ENCODE assay signal across 16 cellular contexts in the genomic region with DNA sequence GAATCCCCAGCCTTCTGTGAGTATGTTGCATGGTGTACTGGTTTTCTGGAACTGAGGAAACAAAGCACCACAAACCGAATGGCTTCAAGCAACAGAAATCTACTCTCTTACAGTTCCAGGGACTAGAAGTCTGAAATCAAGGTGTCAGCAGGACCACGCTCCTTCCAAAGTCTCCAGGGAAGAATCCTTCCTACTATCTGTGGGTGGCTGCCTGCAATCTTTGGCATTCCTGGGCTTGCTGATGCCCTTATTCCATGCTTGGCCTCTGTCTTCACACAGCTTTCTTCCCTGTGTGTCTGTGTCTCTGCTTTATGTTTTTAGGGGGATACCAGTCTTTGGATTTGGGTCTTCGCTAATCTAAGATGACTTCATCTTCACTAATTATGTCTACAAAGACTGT.
DNase-seq lines count a peak whose midpoint lies in the region; TF ChIP-seq lines count a peak whose summit lies in the region.
"Had no signal": no experiment of that assay in that cellular context is flagged by ENCODE, and none has a peak within 500 bp of the region (broad histone marks: within the 10 kb centered on the region; RNA-seq: fewer than 3 reads in every experiment).

No MANE protein-coding gene starts in this region.

- no peaks in the 10 kb centered on the region for H3K9me3 Mint-ChIP-seq in T-helper 2 cell treated with Interferon-gamma antibody and Interleukin-4, amounts not matched to agents 5 μg/mL and 100 μg/mL, for 36 hours
- H3K9me3 Mint-ChIP-seq in endothelial cell (ENCODE audit: unreplicated experiment): no peaks in the 10 kb centered on the region
- H3K9me3 Mint-ChIP-seq: CD4-positive, alpha-beta T cell; CD8-positive, alpha-beta T cell had no signal

- H3K27me3 Mint-ChIP-seq in T-helper 2 cell treated with Interferon-gamma antibody and Interleukin-4, amounts not matched to agents 5 μg/mL and 100 μg/mL, for 36 hours (ENCODE audit: low read depth): no peaks in the 10 kb centered on the region
- H3K27me3 Mint-ChIP-seq in endothelial cell (ENCODE audit: unreplicated experiment): peaks cover 10% of the 10 kb centered on the region
- H3K27me3 Mint-ChIP-seq: B cell; CD4-positive, alpha-beta T cell had no signal

- TF ChIP-seq CTCF in endothelial cell (IDR thresholded peaks at IDR 0.05; ENCODE audit: unreplicated experiment): no peak

- H3K27ac Mint-ChIP-seq in T-helper 2 cell treated with Interferon-gamma antibody and Interleukin-4, amounts not matched to agents 5 μg/mL and 100 μg/mL, for 36 hours: peak overlapping the region; percentile 37
- H3K27ac Mint-ChIP-seq in endothelial cell (ENCODE audit: unreplicated experiment): no peak overlapping the region
- H3K27ac Mint-ChIP-seq: B cell; CD4-positive, alpha-beta T cell; CD8-positive, alpha-beta T cell had no signal

- H3K4me3 Mint-ChIP-seq in T-helper 2 cell treated with Interferon-gamma antibody and Interleukin-4, amounts not matched to agents 5 μg/mL and 100 μg/mL, for 36 hours: no peak overlapping the region
- H3K4me3 Mint-ChIP-seq in endothelial cell (ENCODE audit: unreplicated experiment): peak overlapping the region; percentile 74
- H3K4me3 Mint-ChIP-seq: B cell; CD4-positive, alpha-beta T cell; CD8-positive, alpha-beta T cell had no signal

- peaks cover 19% of the 10 kb centered on the region for H3K36me3 Mint-ChIP-seq in T-helper 2 cell treated with Interferon-gamma antibody and Interleukin-4, amounts not matched to agents 5 μg/mL and 100 μg/mL, for 36 hours (ENCODE audit: low read depth)
- peaks cover 11% of the 10 kb centered on the region for H3K36me3 Mint-ChIP-seq in endothelial cell (ENCODE audit: low read depth, unreplicated experiment)

- DNase-seq in T-helper 2 cell treated with Interferon-gamma antibody and Interleukin-4, amounts not matched to agents 5 μg/mL and 100 μg/mL, for 36 hours (ENCODE audit: low spot score): no peak
- no peak for DNase-seq in T-helper 2 cell
- DNase-seq in endothelial cell (ENCODE audit: low spot score): no peak
- DNase-seq in COR-L47 (lab: John Stamatoyannopoulos, UW): no peak
- no peak for DNase-seq in NCI-H1930 (lab: John Stamatoyannopoulos, UW)
- DNase-seq: AML-193; CD4-positive, alpha-beta T cell; CD8-positive, alpha-beta T cell; DMS 273 treated with DMSO at 0.1 percent for 48 hours; DMS153; DMS53; DMS79; DND-41; EL; GDM1 had no signal

- H3K4me1 Mint-ChIP-seq in T-helper 2 cell treated with Interferon-gamma antibody and Interleukin-4, amounts not matched to agents 5 μg/mL and 100 μg/mL, for 36 hours (ENCODE audit: low read depth): peaks cover 19% of the 10 kb centered on the region
- H3K4me1 Mint-ChIP-seq in endothelial cell (ENCODE audit: unreplicated experiment): peaks cover 30% of the 10 kb centered on the region
- H3K4me1 Mint-ChIP-seq: B cell had no signal
